Comparison of ENCODE assay signal across 21 cellular contexts in the genomic region with DNA sequence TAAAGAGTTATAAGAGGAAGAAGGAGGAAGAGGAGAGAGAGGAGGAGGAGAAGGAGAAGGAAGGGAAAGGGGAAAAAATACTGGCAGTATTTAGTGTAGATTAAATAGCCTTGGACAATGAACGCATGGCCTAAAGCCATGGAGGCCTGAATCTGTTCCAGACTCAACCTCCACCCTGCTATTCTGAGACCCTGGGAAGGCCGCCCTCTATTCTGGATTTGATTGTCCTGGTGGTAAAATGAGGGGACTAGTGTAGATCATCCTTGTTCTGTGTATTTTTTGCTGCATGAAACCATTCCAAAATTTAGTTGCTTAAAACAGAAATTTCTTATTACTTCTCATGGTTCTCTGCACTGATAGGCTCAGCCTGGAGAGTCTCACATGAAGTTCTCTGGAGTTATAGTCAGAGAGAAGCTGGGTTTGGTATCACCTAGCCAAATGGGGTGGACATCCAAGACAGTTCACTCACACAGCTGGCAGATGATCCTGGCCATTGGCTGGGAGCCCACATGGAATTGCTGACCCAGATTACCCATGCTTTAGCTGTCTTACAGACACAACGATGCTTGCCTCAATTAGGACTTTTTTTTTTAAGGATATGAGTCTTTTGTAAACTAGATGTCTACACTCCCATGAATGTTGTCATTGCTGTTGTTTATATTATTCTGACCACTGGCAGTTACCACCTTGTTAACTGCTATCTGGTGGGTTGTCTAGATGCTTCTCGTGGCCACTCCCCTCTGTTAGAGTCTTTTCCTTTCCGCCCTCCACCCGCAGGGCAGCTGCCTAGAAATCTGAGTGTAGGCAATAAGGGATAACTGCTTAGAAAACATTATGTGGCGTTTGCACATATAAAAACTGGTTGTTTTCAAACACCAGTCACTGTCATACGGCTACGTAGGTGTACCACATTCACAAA.
DNase-seq lines count a peak whose midpoint lies in the region; ATAC-seq and TF ChIP-seq lines count a peak whose summit lies in the region.
"Had no signal": no experiment of that assay in that cellular context is flagged by ENCODE, and none has a peak within 500 bp of the region (broad histone marks: within the 10 kb centered on the region; RNA-seq: fewer than 3 reads in every experiment).

No MANE protein-coding gene starts in this region.

- H3K4me3 Mint-ChIP-seq in GM23338: no peak overlapping the region; the same call in 2 of the 3 replicates
- H3K4me3 Mint-ChIP-seq: CD14-positive monocyte; stimulated activated naive B cell treated with anti-CD40 and anti-IgM and Interleukin-4, amounts not matched to agents 10 μg/mL and 1 μg/mL and 100 μg/mL, for 72 hours; type B pancreatic cell had no signal

- TF ChIP-seq CTCF in GM23338 (conservative IDR thresholded peaks at IDR 0.05; ENCODE audit: low read depth in 2 of 2): no peak
- no peak for TF ChIP-seq CTCF in hepatocyte (IDR thresholded peaks at IDR 0.05; ENCODE audit: poor library complexity)
- TF ChIP-seq CTCF in tibial artery (IDR thresholded peaks at IDR 0.05): no peak

- intact Hi-C loops in tibial artery (cut with DNase I; ENCODE audit: low total_unique reads): no loop called here

- no peaks in the 10 kb centered on the region; the same call in 1 of the 2 replicates for H3F3A ChIP-seq in GM23338 (replicated peaks; ENCODE audit: low read depth)

- H3K36me3 ChIP-seq in GM23338 (ENCODE audit: insufficient read depth) (no peaks in the 10 kb centered on the region), hepatocyte (replicated peaks; ENCODE audit: insufficient read depth, low read depth) (no peaks in the 10 kb centered on the region), tibial artery (no peaks in the 10 kb centered on the region)

- H3K9me3 ChIP-seq in hepatocyte (ENCODE audit: low read depth): no peaks in the 10 kb centered on the region
- no peaks in the 10 kb centered on the region for H3K9me3 ChIP-seq in tibial artery

- H3K4me2 ChIP-seq in GM23338 (no peak overlapping the region), hepatocyte (no peak overlapping the region)

- no peak overlapping the region for H2AFZ ChIP-seq in GM23338
- H2AFZ ChIP-seq in hepatocyte: no peak overlapping the region

- H3K4me1 Mint-ChIP-seq in GM23338: peaks cover 28% of the 10 kb centered on the region
- H3K4me1 Mint-ChIP-seq: CD14-positive monocyte had no signal

- H3K27me3 Mint-ChIP-seq in GM23338 (ENCODE audit: insufficient read depth, low read depth, poor library complexity): peaks cover 2% of the 10 kb centered on the region
- H3K27me3 Mint-ChIP-seq: stimulated activated naive B cell treated with anti-CD40 and anti-IgM and Interleukin-4, amounts not matched to agents 10 μg/mL and 1 μg/mL and 100 μg/mL, for 72 hours; type B pancreatic cell had no signal

- 0 out of 2 replicates have a peak overlapping the region, but pooled peaks have one; percentile 1 for H3K27ac ChIP-seq in GM23338 (ENCODE audit: low read depth)
- H3K27ac ChIP-seq in hepatocyte: no peak overlapping the region
- H3K27ac ChIP-seq in tibial artery: no peak overlapping the region

- no peaks in the 10 kb centered on the region; the same call in 2 of the 3 replicates for H3K9me3 Mint-ChIP-seq in GM23338
- H3K9me3 Mint-ChIP-seq: activated naive CD4-positive, alpha-beta T cell treated with anti-CD3 and anti-CD28 coated beads, Interleukin-2, amount 50 U/mL, for 72 hours; CD14-positive monocyte; stimulated activated naive B cell treated with anti-CD40 and anti-IgM and Interleukin-4, amounts not matched to agents 10 μg/mL and 1 μg/mL and 100 μg/mL, for 72 hours; type B pancreatic cell had no signal

- H3K27me3 ChIP-seq in GM23338 (ENCODE audit: insufficient read depth) (no peaks in the 10 kb centered on the region), hepatocyte (no peaks in the 10 kb centered on the region), tibial artery (no peaks in the 10 kb centered on the region)

- WGBS in hepatocyte (ENCODE audit: low lambda C conversion rate, missing lambda C conversion rate): 72% methylated on average over 9 of the region's 9 CpGs

- peaks cover 3% of the 10 kb centered on the region; the same call in 1 of the 3 replicates for H3K36me3 Mint-ChIP-seq in GM23338 (ENCODE audit: low read depth)
- H3K36me3 Mint-ChIP-seq: activated naive CD4-positive, alpha-beta T cell treated with anti-CD3 and anti-CD28 coated beads, Interleukin-2, amount 50 U/mL, for 72 hours; CD14-positive monocyte; stimulated activated naive B cell treated with anti-CD40 and anti-IgM and Interleukin-4, amounts not matched to agents 10 μg/mL and 1 μg/mL and 100 μg/mL, for 72 hours; type B pancreatic cell had no signal

- H3K4me1 ChIP-seq in GM23338 (ENCODE audit: insufficient read depth) (peaks cover 17% of the 10 kb centered on the region), hepatocyte (ENCODE audit: insufficient read depth) (peaks cover 19% of the 10 kb centered on the region), tibial artery (no peaks in the 10 kb centered on the region)

- H3K4me3 ChIP-seq in GM23338 (no peak overlapping the region), hepatocyte (no peak overlapping the region), tibial artery (no peak overlapping the region)

- H3K9me2 ChIP-seq in GM23338 (ENCODE audit: insufficient read depth) (peaks cover 16% of the 10 kb centered on the region; the same call in 1 of the 2 replicates), hepatocyte (replicated peaks; ENCODE audit: insufficient read depth) (no peaks in the 10 kb centered on the region)

- H3K27ac Mint-ChIP-seq in GM23338: peak overlapping the region; percentile 11; the same call in 1 of the 2 replicates
- H3K27ac Mint-ChIP-seq: activated naive CD4-positive, alpha-beta T cell treated with anti-CD3 and anti-CD28 coated beads, Interleukin-2, amount 50 U/mL, for 72 hours; CD14-positive monocyte; stimulated activated naive B cell treated with anti-CD40 and anti-IgM and Interleukin-4, amounts not matched to agents 10 μg/mL and 1 μg/mL and 100 μg/mL, for 72 hours; type B pancreatic cell had no signal

- H3K79me2 ChIP-seq in GM23338 (replicated peaks; ENCODE audit: insufficient read depth) (no peaks in the 10 kb centered on the region), hepatocyte (no peaks in the 10 kb centered on the region)

- H4K20me1 ChIP-seq in GM23338 (replicated peaks; ENCODE audit: insufficient read depth): no peaks in the 10 kb centered on the region
- H4K20me1 ChIP-seq in hepatocyte (ENCODE audit: insufficient read depth, poor library complexity, severe bottlenecking): no peaks in the 10 kb centered on the region

- no peak for ATAC-seq in GM23338
- no peak for ATAC-seq in HG02852 (IDR thresholded peaks at IDR 0.05; ENCODE audit: unreplicated experiment)
- no peak for ATAC-seq in GM18870 (IDR thresholded peaks at IDR 0.05; ENCODE audit: unreplicated experiment)
- ATAC-seq: activated naive CD4-positive, alpha-beta T cell treated with anti-CD3 and anti-CD28 coated beads, Interleukin-2, amount 50 U/mL, for 72 hours had no signal

- no peak for DNase-seq in GM23338 (ENCODE audit: low spot score)
- DNase-seq in amniotic epithelial cell (ENCODE audit: low read depth): peak; percentile 1
- peak; percentile 9 for DNase-seq in hepatocyte (ENCODE audit: low spot score)
- DNase-seq in tibial artery: peak; percentile 42 to 67
- no peak for DNase-seq in DMS114 treated with DMSO at 0.1 percent for 48 hours (lab: John Stamatoyannopoulos, UW; ENCODE audit: unreplicated experiment)
- DNase-seq in NCI-H774 (lab: John Stamatoyannopoulos, UW): no peak
- DNase-seq: activated CD4-positive, alpha-beta T cell treated with anti-CD3 and anti-CD28 coated beads, Interleukin-2, amount 50 U/mL, for 1 hour; DMS53; effector CD4-positive, alpha-beta T cell; hippocampal formation; MM.1S; NCI-H187; NCI-H524; posterior cingulate gyrus; stimulated activated CD4-positive, alpha-beta T cell treated with anti-CD3 and anti-CD28 coated beads, Interleukin-12 subunit alpha, Interleukin-12 subunit beta, amount 100 ng/mL, for 4 hours; stimulated activated naive B cell treated with anti-CD40 and anti-IgM and Interleukin-4, amounts not matched to agents 10 μg/mL and 1 μg/mL and 100 μg/mL, for 72 hours had no signal

TF ChIP-seq in GM23338, 12 proteins besides CTCF, POLR2A, EP300 and RAD21 (continues in another document):
- TF ChIP-seq CREB1 (CRISPR knock-in tag; IDR thresholded peaks at IDR 0.05; ENCODE audit: low read depth) (no peak), ZNF331 (CRISPR knock-in tag; IDR thresholded peaks at IDR 0.05; ENCODE audit: low read depth) (no peak), POLR2AphosphoS5 (IDR thresholded peaks at IDR 0.05; ENCODE audit: low read depth) (no peak), STAT1 (IDR thresholded peaks at IDR 0.05; ENCODE audit: unreplicated experiment) (no peak)
- TF ChIP-seq, protein P1, sequence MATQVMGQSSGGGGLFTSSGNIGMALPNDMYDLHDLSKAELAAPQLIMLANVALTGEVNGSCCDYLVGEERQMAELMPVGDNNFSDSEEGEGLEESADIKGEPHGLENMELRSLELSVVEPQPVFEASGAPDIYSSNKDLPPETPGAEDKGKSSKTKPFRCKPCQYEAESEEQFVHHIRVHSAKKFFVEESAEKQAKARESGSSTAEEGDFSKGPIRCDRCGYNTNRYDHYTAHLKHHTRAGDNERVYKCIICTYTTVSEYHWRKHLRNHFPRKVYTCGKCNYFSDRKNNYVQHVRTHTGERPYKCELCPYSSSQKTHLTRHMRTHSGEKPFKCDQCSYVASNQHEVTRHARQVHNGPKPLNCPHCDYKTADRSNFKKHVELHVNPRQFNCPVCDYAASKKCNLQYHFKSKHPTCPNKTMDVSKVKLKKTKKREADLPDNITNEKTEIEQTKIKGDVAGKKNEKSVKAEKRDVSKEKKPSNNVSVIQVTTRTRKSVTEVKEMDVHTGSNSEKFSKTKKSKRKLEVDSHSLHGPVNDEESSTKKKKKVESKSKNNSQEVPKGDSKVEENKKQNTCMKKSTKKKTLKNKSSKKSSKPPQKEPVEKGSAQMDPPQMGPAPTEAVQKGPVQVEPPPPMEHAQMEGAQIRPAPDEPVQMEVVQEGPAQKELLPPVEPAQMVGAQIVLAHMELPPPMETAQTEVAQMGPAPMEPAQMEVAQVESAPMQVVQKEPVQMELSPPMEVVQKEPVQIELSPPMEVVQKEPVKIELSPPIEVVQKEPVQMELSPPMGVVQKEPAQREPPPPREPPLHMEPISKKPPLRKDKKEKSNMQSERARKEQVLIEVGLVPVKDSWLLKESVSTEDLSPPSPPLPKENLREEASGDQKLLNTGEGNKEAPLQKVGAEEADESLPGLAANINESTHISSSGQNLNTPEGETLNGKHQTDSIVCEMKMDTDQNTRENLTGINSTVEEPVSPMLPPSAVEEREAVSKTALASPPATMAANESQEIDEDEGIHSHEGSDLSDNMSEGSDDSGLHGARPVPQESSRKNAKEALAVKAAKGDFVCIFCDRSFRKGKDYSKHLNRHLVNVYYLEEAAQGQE (IDR thresholded peaks at IDR 0.05; ENCODE audit: unreplicated experiment): no peak

Comparison
In these comparisons a context has a peak if more than half of its experiments do, and no peak if none do; other contexts are left out.
1. DNase-seq: peak in amniotic epithelial cell (single experiment), hepatocyte (single experiment) and tibial artery (2 of 2); none in GM23338 (single experiment), DMS114 treated with DMSO at 0.1 percent for 48 hours (single experiment) and NCI-H774 (single experiment).